Comparison of ENCODE assay signal across 23 cellular contexts in the genomic region with DNA sequence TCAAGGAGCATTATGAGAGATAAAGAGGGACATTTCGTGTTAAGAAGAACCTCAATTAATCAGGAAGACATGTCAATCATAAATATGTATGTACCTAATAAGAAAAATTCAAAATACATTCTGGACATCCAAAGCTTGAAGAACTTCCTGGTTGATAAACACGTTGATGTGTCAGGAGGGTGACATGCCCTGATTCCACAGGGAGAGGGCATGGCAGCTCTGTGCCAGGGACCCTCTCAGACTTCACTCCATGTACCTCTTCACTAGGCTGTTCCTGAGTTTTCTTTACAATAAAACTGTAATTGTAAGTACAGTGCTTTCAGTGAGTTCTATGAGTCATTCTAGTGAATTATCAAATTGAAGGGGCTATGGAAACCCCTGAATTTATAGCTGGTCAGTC.
"Had no signal": no experiment of that assay in that cellular context is flagged by ENCODE, and none has a peak within 500 bp of the region (broad histone marks: within the 10 kb centered on the region; RNA-seq: fewer than 3 reads in every experiment).

No MANE protein-coding gene starts in this region.

- H3K9me3 Mint-ChIP-seq: activated CD4-positive, alpha-beta memory T cell treated with anti-CD3 and anti-CD28 coated beads for 36 hours; activated CD4-positive, alpha-beta T cell treated with anti-CD3 and anti-CD28 coated beads, Interleukin-2, amount 10 ng/mL, durations not matched to agents 7 days and 5 days; activated naive CD4-positive, alpha-beta T cell treated with anti-CD3 and anti-CD28 coated beads for 36 hours; activated T-cell treated with anti-CD3 and anti-CD28 coated beads, Interleukin-2, amount 50 U/mL, for 4 hours; activated T-helper 17 cell treated with anti-CD3 and anti-CD28 coated beads, Interleukin-2, amount 50 U/mL, for 72 hours; brain; central memory CD8-positive, alpha-beta T cell had no signal

- H3K9ac ChIP-seq: SK-N-SH had no signal

- H3K27ac Mint-ChIP-seq: activated CD4-positive, alpha-beta memory T cell treated with anti-CD3 and anti-CD28 coated beads for 36 hours; activated CD4-positive, alpha-beta T cell treated with anti-CD3 and anti-CD28 coated beads, Interleukin-2, amount 10 ng/mL, durations not matched to agents 7 days and 5 days; activated naive CD4-positive, alpha-beta T cell treated with anti-CD3 and anti-CD28 coated beads for 36 hours; activated naive CD8-positive, alpha-beta T cell; activated T-helper 17 cell treated with anti-CD3 and anti-CD28 coated beads, Interleukin-2, amount 50 U/mL, for 72 hours; brain had no signal

- DNase-seq: activated CD4-positive, alpha-beta memory T cell treated with anti-CD3 and anti-CD28 coated beads for 36 hours; activated CD4-positive, alpha-beta T cell treated with anti-CD3 and anti-CD28 coated beads, Interleukin-2, amount 10 ng/mL, durations not matched to agents 7 days and 5 days; activated CD4-positive, CD25-positive, alpha-beta regulatory T cell; activated CD8-positive, alpha-beta memory T cell treated with anti-CD3 and anti-CD28 coated beads for 24 hours; activated gamma-delta T cell; activated naive CD4-positive, alpha-beta T cell treated with anti-CD3 and anti-CD28 coated beads for 36 hours; activated T-cell treated with anti-CD3 and anti-CD28 coated beads, Interleukin-2, amount 50 U/mL, for 4 hours; amygdala; Kasumi-1; NCI-H1930; NCI-H2107; NCI-H446 treated with DMSO at 0.1 percent for 48 hours; NCI-H524 treated with DMSO at 0.1 percent for 48 hours; Right ventricle myocardium superior; RPMI8226; SJCRH30; SK-N-SH; T-helper 1 cell had no signal

- H3K4me1 ChIP-seq: SJCRH30 had no signal

- H3K36me3 ChIP-seq: SJCRH30 had no signal

- H3K36me3 Mint-ChIP-seq: activated CD4-positive, alpha-beta memory T cell treated with anti-CD3 and anti-CD28 coated beads for 36 hours; activated naive CD8-positive, alpha-beta T cell; brain had no signal

- H3K4me3 Mint-ChIP-seq: activated CD4-positive, alpha-beta memory T cell treated with anti-CD3 and anti-CD28 coated beads for 36 hours; activated CD4-positive, alpha-beta T cell treated with anti-CD3 and anti-CD28 coated beads, Interleukin-2, amount 10 ng/mL, durations not matched to agents 7 days and 5 days; activated naive CD4-positive, alpha-beta T cell treated with anti-CD3 and anti-CD28 coated beads for 36 hours; activated naive CD8-positive, alpha-beta T cell; activated T-cell treated with anti-CD3 and anti-CD28 coated beads, Interleukin-2, amount 50 U/mL, for 4 hours; activated T-helper 17 cell treated with anti-CD3 and anti-CD28 coated beads, Interleukin-2, amount 50 U/mL, for 72 hours; brain; central memory CD8-positive, alpha-beta T cell had no signal

- H3K9me3 ChIP-seq: SJCRH30, SK-N-SH had no signal

- H3K4me3 ChIP-seq: SJCRH30 had no signal

- H3K4me1 Mint-ChIP-seq: activated CD4-positive, alpha-beta T cell treated with anti-CD3 and anti-CD28 coated beads, Interleukin-2, amount 10 ng/mL, durations not matched to agents 7 days and 5 days; activated T-helper 17 cell treated with anti-CD3 and anti-CD28 coated beads, Interleukin-2, amount 50 U/mL, for 72 hours; brain; central memory CD8-positive, alpha-beta T cell had no signal

- H3K27ac ChIP-seq: SJCRH30, VCaP had no signal

- H3K27me3 ChIP-seq: SJCRH30 had no signal

- H3K4me2 ChIP-seq: SK-N-SH had no signal

- ATAC-seq: activated T-cell treated with anti-CD3 and anti-CD28 coated beads, Interleukin-2, amount 50 U/mL, for 4 hours; activated T-helper 17 cell treated with anti-CD3 and anti-CD28 coated beads, Interleukin-2, amount 50 U/mL, for 72 hours had no signal

- H3K27me3 Mint-ChIP-seq: brain had no signal
